In the genomic region with DNA sequence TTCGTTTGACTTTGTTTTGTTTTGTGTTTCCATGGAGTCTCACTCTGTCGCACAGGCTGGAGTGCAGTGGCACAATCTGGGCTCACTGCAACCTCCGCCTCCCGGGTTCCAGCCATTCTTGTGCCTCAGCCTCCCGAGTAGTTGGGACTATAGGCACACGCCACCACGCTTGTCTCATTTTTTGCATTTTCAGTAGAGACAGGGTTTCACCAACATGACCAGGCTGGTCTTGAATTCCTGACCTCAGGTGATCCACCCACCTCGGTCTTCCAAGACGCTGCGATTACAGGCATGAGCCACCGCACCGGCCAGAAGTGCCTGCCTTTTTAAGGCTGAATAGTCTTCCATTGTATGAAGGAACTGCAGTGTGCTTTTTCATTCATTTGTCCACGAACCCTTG, we compare ENCODE assay signal across 2 cellular contexts. TPM values are rescaled to one million over a fixed set of nuclear protein-coding genes. Genes with fewer than 3 reads are reported as not detected.
DNase-seq lines count a peak whose midpoint lies in the region; TF ChIP-seq lines count a peak whose summit lies in the region.
"Not testable (repeated sequence)": the region's sequence is repeated elsewhere in the genome, so short reads cannot be mapped to it uniquely, and the experiment has no call there.

No MANE protein-coding gene starts in this region.

- H3K4ac ChIP-seq in trophoblast cell (ENCODE audit: low read depth, low read length) = not testable (repeated sequence)

- not testable (repeated sequence) for H3K79me1 ChIP-seq in trophoblast cell (ENCODE audit: low read length)

- H3K4me3 ChIP-seq in mammary epithelial cell (replicated peaks in 1 of 3; ENCODE audit: insufficient read depth in 1 of 3, low read depth in 2 of 3, low read length in 3 of 3); trophoblast cell (ENCODE audit: low read depth, low read length): not testable (repeated sequence)

- not testable (repeated sequence) for H3K23ac ChIP-seq in trophoblast cell (ENCODE audit: low read length)

- H4K20me1 ChIP-seq in mammary epithelial cell (ENCODE audit: insufficient read depth, low read length) = not testable (repeated sequence)

- not testable (repeated sequence) for H3K79me2 ChIP-seq in mammary epithelial cell (ENCODE audit: insufficient read depth, low read length); trophoblast cell (ENCODE audit: control insufficient read depth, insufficient read depth, low read length, poor library complexity)

- not testable (repeated sequence) for H4K8ac ChIP-seq in trophoblast cell (ENCODE audit: low read depth, low read length)

- not testable (repeated sequence) for H3K4me1 ChIP-seq in mammary epithelial cell (ENCODE audit: insufficient read depth, low read length); trophoblast cell (ENCODE audit: control insufficient read depth in 1 of 2, insufficient read depth in 2 of 2, low read length in 2 of 2)

- CTCF ChIA-PET in mammary epithelial cell (lab: Charles Lee; ENCODE audit: low non-redundant PET) = not testable (repeated sequence)

- not testable (repeated sequence) for H3K36me3 ChIP-seq in mammary epithelial cell (ENCODE audit: insufficient read depth, low read length); trophoblast cell (ENCODE audit: control insufficient read depth in 1 of 2, insufficient read depth in 2 of 2, low read length in 2 of 2)

- dilution Hi-C loops in mammary epithelial cell (cut with HindIII; ENCODE audit: low sequenced_read_pairs) = not testable (repeated sequence)

- not testable (repeated sequence) for H2BK5ac ChIP-seq in trophoblast cell (ENCODE audit: low read depth, low read length, poor library complexity)

- not testable (repeated sequence) for H4K91ac ChIP-seq in trophoblast cell (ENCODE audit: low read depth, low read length)

- 16% methylated on average over 8 of the region's 13 CpGs for WGBS in mammary epithelial cell (ENCODE audit: low coverage, missing lambda C conversion rate)
- no CpG with 5 or more reads among the region's 13 CpGs for WGBS in trophoblast cell (ENCODE audit: extremely low coverage, insufficient coverage, insufficient read length)

- H4K12ac ChIP-seq in trophoblast cell (ENCODE audit: low read depth, low read length) = not testable (repeated sequence)

- TF ChIP-seq CTCF in mammary epithelial cell (conservative IDR thresholded peaks at IDR 0.05 in 1 of 2, IDR thresholded peaks at IDR 0.05 in 1 of 2; ENCODE audit: extremely low read depth in 1 of 2, insufficient read depth in 1 of 2, low read depth in 1 of 2, low read length in 2 of 2) = not testable (repeated sequence)

- H2AFZ ChIP-seq in mammary epithelial cell (ENCODE audit: low read depth, low read length) = peak overlapping the region; percentile 44
- H2AFZ ChIP-seq in trophoblast cell (ENCODE audit: insufficient read depth, low read length, poor library complexity) = not testable (repeated sequence)

- not testable (repeated sequence) for H3K9me3 ChIP-seq in mammary epithelial cell (replicated peaks; ENCODE audit: insufficient read depth, low read length); trophoblast cell (ENCODE audit: insufficient read depth, low read depth, low read length)

- not testable (repeated sequence) for H2BK12ac ChIP-seq in trophoblast cell (ENCODE audit: low read length)

- not testable (repeated sequence) for H3K18ac ChIP-seq in trophoblast cell (ENCODE audit: low read length)

- H3K27me3 ChIP-seq in mammary epithelial cell (ENCODE audit: insufficient read depth, low read length); trophoblast cell (ENCODE audit: insufficient read depth, low read length): not testable (repeated sequence)

- not testable (repeated sequence) for BruUV-seq in mammary epithelial cell (replicated peaks; lab: Mats Ljungman, UMichigan)

- H3K27ac ChIP-seq in mammary epithelial cell (ENCODE audit: insufficient read depth, low read depth, low read length); trophoblast cell (ENCODE audit: low read depth, low read length): not testable (repeated sequence)

- not testable (repeated sequence) for H2BK120ac ChIP-seq in trophoblast cell (ENCODE audit: insufficient read depth, low read length, poor library complexity)

- in situ Hi-C loops in mammary epithelial cell (cut with MboI; ENCODE audit: low sequenced_read_pairs in 2 of 2) = loop anchor here in 1 of 2 donors (25.0 kb wide), 1 partner anchor 276 kb away; the partner anchor contains the start of genes INTS15 and ZDHHC4

- H3K14ac ChIP-seq in trophoblast cell (ENCODE audit: low read length) = not testable (repeated sequence)

- not testable (repeated sequence) for H3K4me2 ChIP-seq in mammary epithelial cell (ENCODE audit: insufficient read depth, low read depth, low read length); trophoblast cell (ENCODE audit: low read length)

- not testable (repeated sequence) for DNase-seq in mammary epithelial cell
- DNase-seq in trophoblast cell = peak; percentile 73 to 84

- not testable (repeated sequence) for H3K9ac ChIP-seq in mammary epithelial cell (ENCODE audit: insufficient read depth, low read length); trophoblast cell (ENCODE audit: low read length)

- intact Hi-C loops in mammary epithelial cell (cut with micrococcal nuclease) = not testable (repeated sequence)

- not testable (repeated sequence) for H2AK5ac ChIP-seq in trophoblast cell (ENCODE audit: low read length)

RNA-seq across cellular contexts. Expression of gene CCZ1B, which starts 36.8 kb away (rescaled TPM):
- total RNA-seq in mammary epithelial cell = 10 to 100 TPM; 37.3 to 42.5 TPM
- polyA plus RNA-seq in mammary epithelial cell = 9.5 TPM
- polyA minus RNA-seq in mammary epithelial cell = 4.8 TPM
- polyA plus RNA-seq in trophoblast cell (2013) = 11.3 and 11.9 TPM in 2 replicates
